2 cellular contexts compared by ENCODE assay signal in genomic region chr6:31658158-31658688, GRCh38.
TF ChIP-seq lines count a peak whose summit lies in the region.

No MANE protein-coding gene starts in this region.

TF ChIP-seq in SK-N-SH, 30 proteins besides CTCF, POLR2A, EP300 and RAD21 (continued from another document):
- TF ChIP-seq REST (IDR thresholded peaks at IDR 0.05; ENCODE audit: low read depth, low read length) (no peak), GABPA (IDR thresholded peaks at IDR 0.05; ENCODE audit: low read depth) (no peak), NFIC (IDR thresholded peaks at IDR 0.05; ENCODE audit: borderline replicate concordance) (no peak), RCOR1 (IDR thresholded peaks at IDR 0.05; ENCODE audit: low read length) (no peak), SMC3 (IDR thresholded peaks at IDR 0.05; ENCODE audit: low read depth, low read length) (no peak)
TF ChIP-seq in SK-N-SH: peak in this region for 0.

TF ChIP-seq in SK-N-SH treated with all-trans-retinoic acid at 6 μM for 48 hours, 23 proteins besides CTCF, POLR2A, EP300 and RAD21 (continued from another document):
- no peak for TF ChIP-seq PATZ1 (CRISPR knock-in tag; IDR thresholded peaks at IDR 0.05; ENCODE audit: borderline replicate concordance)
- no peak for TF ChIP-seq TOX (CRISPR knock-in tag; IDR thresholded peaks at IDR 0.05; ENCODE audit: borderline replicate concordance)
